Comparison of ENCODE assay signal across 1 cellular context in genomic region chr18:35730738-35731370, GRCh38.
TF ChIP-seq lines count a peak whose summit lies in the region.

No MANE protein-coding gene starts in this region.

TF ChIP-seq in K562, 482 proteins besides CTCF, POLR2A, EP300 and RAD21 (continued from another document and continues in another):
- TF ChIP-seq CTCFL (IDR thresholded peaks at IDR 0.05; ENCODE audit: borderline replicate concordance, insufficient read depth, low read depth, low read length, poor library complexity, severe bottlenecking) (no peak), E2F1 (CRISPR knock-in tag; IDR thresholded peaks at IDR 0.05) (no peak), ERF (CRISPR knock-in tag; IDR thresholded peaks at IDR 0.05) (no peak), PRPF4 (IDR thresholded peaks at IDR 0.05; ENCODE audit: insufficient read depth, low read depth, low read length, poor library complexity, severe bottlenecking) (no peak), TAF7 (tag; IDR thresholded peaks at IDR 0.05) (peak; percentile 44; the same call in 1 of the 2 replicates), PHB (CRISPR knock-in tag; IDR thresholded peaks at IDR 0.05) (no peak), NR2C1 (IDR thresholded peaks at IDR 0.05) (no peak), NR2C1 (tag; IDR thresholded peaks at IDR 0.05) (peak; percentile 78), ZBED1 (IDR thresholded peaks at IDR 0.05) (no peak), PRMT5 (CRISPR knock-in tag; IDR thresholded peaks at IDR 0.05) (no peak), FOXO4 (CRISPR knock-in tag; IDR thresholded peaks at IDR 0.05) (no peak), SMAD1 (IDR thresholded peaks at IDR 0.05; ENCODE audit: low read depth, low read length, partially characterized antibody) (no peak), PKNOX1 (IDR thresholded peaks at IDR 0.05) (peak; percentile 53; the same call in 1 of the 2 replicates), ZNF407 (IDR thresholded peaks at IDR 0.05; ENCODE audit: low read depth) (no peak), ZNF609 (CRISPR knock-in tag; IDR thresholded peaks at IDR 0.05; ENCODE audit: borderline replicate concordance) (no peak), HEY1 (CRISPR knock-in tag; IDR thresholded peaks at IDR 0.05; ENCODE audit: borderline replicate concordance) (no peak), MAZ (CRISPR knock-in tag; conservative IDR thresholded peaks at IDR 0.05 in 1 of 2, IDR thresholded peaks at IDR 0.05 in 1 of 2) (0 out of 4 replicates have a peak, but pooled peaks of 1 of the 2 experiments have one; percentile 52), MEF2D (tag; conservative IDR thresholded peaks at IDR 0.05; ENCODE audit: low read depth) (peak; percentile 76; the same call in 1 of the 2 replicates), ZNF146 (CRISPR knock-in tag; IDR thresholded peaks at IDR 0.05; ENCODE audit: unreplicated experiment) (no peak), VEZF1 (CRISPR knock-in tag; IDR thresholded peaks at IDR 0.05) (peak; percentile 23; the same call in 1 of the 2 replicates), ZNF197 (CRISPR knock-in tag; IDR thresholded peaks at IDR 0.05; ENCODE audit: low read depth) (0 out of 2 replicates have a peak, but pooled peaks have one; percentile 51), SNRNP70 (optimal IDR thresholded peaks at IDR 0.05; ENCODE audit: low read depth, low read length) (no peak), NFATC3 (IDR thresholded peaks at IDR 0.05) (no peak), FOXK2 (conservative IDR thresholded peaks at IDR 0.05 in 1 of 2, IDR thresholded peaks at IDR 0.05 in 1 of 2; ENCODE audit: low read depth in 2 of 2) (0 out of 4 replicates have a peak, but pooled peaks have one; percentile 9 to 39), NR0B1 (IDR thresholded peaks at IDR 0.05; ENCODE audit: partially characterized antibody) (no peak), PTRF (tag; IDR thresholded peaks at IDR 0.05) (peak; percentile 68), GTF2A2 (tag; IDR thresholded peaks at IDR 0.05) (peak; percentile 39; the same call in 1 of the 2 replicates), ZNF175 (CRISPR knock-in tag; IDR thresholded peaks at IDR 0.05; ENCODE audit: low read depth) (peak; percentile 81), RBM25 (IDR thresholded peaks at IDR 0.05; ENCODE audit: low read depth, low read length, severe bottlenecking) (no peak), ZNF224 (CRISPR knock-in tag; IDR thresholded peaks at IDR 0.05) (no peak), TCF3 (CRISPR knock-in tag; IDR thresholded peaks at IDR 0.05) (peak; percentile 66)
